ENCODE assay signal across 1 cellular context in the genomic region with DNA sequence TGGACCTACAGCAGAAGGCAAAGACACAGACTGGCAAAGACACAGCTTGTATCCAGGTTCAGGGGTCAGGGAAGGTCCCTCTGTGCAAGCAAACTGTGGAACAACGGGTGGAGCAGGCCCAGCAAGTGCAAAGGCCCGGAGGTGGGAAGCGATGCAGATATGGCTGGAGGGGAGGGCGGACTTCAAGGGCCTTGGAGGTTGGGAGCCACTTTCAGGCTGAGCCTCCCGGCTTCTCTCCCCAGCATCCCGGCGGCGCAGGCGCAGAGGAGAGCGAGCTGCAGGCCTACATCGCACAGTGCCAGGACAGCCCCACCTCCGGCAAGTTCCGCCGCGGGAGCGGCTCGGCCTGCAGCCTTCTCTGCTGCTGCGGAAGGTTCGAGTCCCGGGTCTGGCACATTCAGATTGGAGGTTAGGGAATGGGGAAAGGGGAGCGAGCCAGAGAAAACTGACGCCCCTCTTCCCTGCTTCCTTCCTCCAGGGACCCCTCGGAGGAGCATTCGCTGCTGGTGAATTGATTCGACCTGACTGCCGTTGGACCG.
TF ChIP-seq lines count a peak whose summit lies in the region.

No MANE protein-coding gene starts in this region.

TF ChIP-seq in HCT116, 20 proteins besides CTCF, POLR2A, EP300 and RAD21:
- TF ChIP-seq, protein P1, sequence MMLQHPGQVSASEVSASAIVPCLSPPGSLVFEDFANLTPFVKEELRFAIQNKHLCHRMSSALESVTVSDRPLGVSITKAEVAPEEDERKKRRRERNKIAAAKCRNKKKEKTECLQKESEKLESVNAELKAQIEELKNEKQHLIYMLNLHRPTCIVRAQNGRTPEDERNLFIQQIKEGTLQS (IDR thresholded peaks at IDR 0.05): no peak
- TF ChIP-seq ELF1 (IDR thresholded peaks at IDR 0.05; ENCODE audit: borderline replicate concordance, low read depth) (no peak), YY1 (IDR thresholded peaks at IDR 0.05; ENCODE audit: extremely low read depth, insufficient replicate concordance, low read depth, low read length) (no peak), CEBPB (IDR thresholded peaks at IDR 0.05; ENCODE audit: low read depth) (no peak)
TF ChIP-seq in HCT116: peak in this region for 0.
